Comparison of ENCODE assay signal across 29 cellular contexts in genomic region chr3:25218362-25218761, GRCh38.
"Had no signal": no experiment of that assay in that cellular context is flagged by ENCODE, and none has a peak within 500 bp of the region (broad histone marks: within the 10 kb centered on the region; RNA-seq: fewer than 3 reads in every experiment).

No MANE protein-coding gene starts in this region.

- H3K9me2 ChIP-seq: SK-N-SH had no signal

- H3K9me3 ChIP-seq: MG63, SJSA1, SK-N-SH had no signal

- H3K9ac ChIP-seq: KMS-11, SK-N-SH had no signal

- H3K27me3 ChIP-seq: MG63, SJSA1 had no signal

- H2AFZ ChIP-seq: PC-9 had no signal

- H3K4me2 ChIP-seq: KMS-11, PC-9, SK-N-SH had no signal

- H3K36me3 ChIP-seq: MG63, SJSA1 had no signal

- H3K4me1 ChIP-seq: SJSA1 had no signal

- H3K4me3 ChIP-seq: MG63, PC-9, SJSA1 had no signal

- DNase-seq: Karpas-422, MG63, MV-4-11, NCI-H1092, NCI-H1105, NCI-H1417 treated with DMSO at 0.1 percent for 48 hours, NCI-H1436 treated with DMSO at 0.1 percent for 48 hours, NCI-H1694 treated with DMSO at 0.1 percent for 48 hours, NCI-H187 treated with DMSO at 0.1 percent for 48 hours, NCI-H2029, NCI-H2081, NCI-H2171 treated with DMSO at 0.1 percent for 48 hours, NCI-H2227 treated with DMSO at 0.1 percent for 48 hours, NCI-H345, NCI-H446, NCI-H524, NCI-H526, NCI-H69, NCI-H748 treated with DMSO at 0.1 percent for 48 hours, NCI-H82, PC-9, Right ventricle myocardium superior, RPMI8226, SHP77 treated with DMSO at 0.1 percent for 48 hours, SK-N-SH, SW 1271, T-helper 1 cell had no signal

- H3K27ac ChIP-seq: KMS-11, PC-9, SJSA1 had no signal
